In genomic region chr11:19789840-19790710, GRCh38 we compare ENCODE assay signal across 18 cellular contexts.
DNase-seq lines count a peak whose midpoint lies in the region; ATAC-seq, FAIRE-seq and TF ChIP-seq lines count a peak whose summit lies in the region.
"Had no signal": no experiment of that assay in that cellular context is flagged by ENCODE, and none has a peak within 500 bp of the region (broad histone marks: within the 10 kb centered on the region; RNA-seq: fewer than 3 reads in every experiment).

No MANE protein-coding gene starts in this region.

- H3K4me1 ChIP-seq in smooth muscle cell (ENCODE audit: low read depth) = peaks cover 8% of the 10 kb centered on the region

- peak overlapping the region; percentile 75 for H3K4me2 ChIP-seq in smooth muscle cell

- 18% methylated on average over 10 of the region's 10 CpGs for WGBS in smooth muscle cell (ENCODE audit: low lambda C conversion rate)

- no peak for TF ChIP-seq CTCF in smooth muscle cell (IDR thresholded peaks at IDR 0.05; ENCODE audit: borderline replicate concordance, insufficient read depth, poor library complexity, severe bottlenecking)

- peaks cover 29% of the 10 kb centered on the region for H3F3A ChIP-seq in smooth muscle cell (ENCODE audit: low read depth)

- H3K27me3 ChIP-seq in smooth muscle cell (ENCODE audit: low read depth) = no peaks in the 10 kb centered on the region
- H3K27me3 ChIP-seq: tibial artery had no signal

- H3K9me3 ChIP-seq in smooth muscle cell (replicated peaks; ENCODE audit: low read depth) = no peaks in the 10 kb centered on the region
- H3K9me3 ChIP-seq: tibial artery had no signal

- H3K27ac ChIP-seq in smooth muscle cell (ENCODE audit: low read depth) = peak overlapping the region; percentile 48

- peaks cover 24% of the 10 kb centered on the region for H3K79me2 ChIP-seq in smooth muscle cell (ENCODE audit: low read depth)

- no peak overlapping the region for H3K4me3 ChIP-seq in smooth muscle cell
- H3K4me3 ChIP-seq: tibial artery had no signal

- H3K9ac ChIP-seq in smooth muscle cell (ENCODE audit: low read depth) = no peak overlapping the region

- in situ Hi-C loops in G401 (cut with HindIII; ENCODE audit: low sequenced_read_pairs) = no loop called here

- ATAC-seq in left lobe of liver = peak; percentile 29
- ATAC-seq: PC-3 had no signal

- no peak for FAIRE-seq in urothelium cell line (lab: Jason Lieb, UNC)
- FAIRE-seq: frontal cortex had no signal

- no peaks in the 10 kb centered on the region for H3K36me3 ChIP-seq in smooth muscle cell (ENCODE audit: low read depth)

- peak overlapping the region; percentile 64 for H2AFZ ChIP-seq in smooth muscle cell (ENCODE audit: low read depth)

- DNase-seq in GM04503 (ENCODE audit: low read depth) = peak; percentile 91
- peak; percentile 55 for DNase-seq in astrocyte of the hippocampus (ENCODE audit: low read depth, low spot score)
- DNase-seq in left lobe of liver (ENCODE audit: low spot score) = peak; percentile 49
- DNase-seq in smooth muscle cell (lab: John Stamatoyannopoulos, UW; ENCODE audit: unreplicated experiment) = no peak
- no peak for DNase-seq in NCI-H187 (lab: John Stamatoyannopoulos, UW)
- DNase-seq in HCEC 1CT = no peak
- no peak for DNase-seq in G401 (ENCODE audit: low spot score)
- no peak for DNase-seq in urothelium cell line (ENCODE audit: low spot score)
- DNase-seq: activated CD8-positive, alpha-beta memory T cell treated with anti-CD3 and anti-CD28 coated beads for 24 hours; activated effector memory CD4-positive, alpha-beta T cell treated with anti-CD3 and anti-CD28 coated beads, Interleukin-2, amount 50 U/mL, for 16 hours; CD8-positive, alpha-beta memory T cell; GDM1; NCI-H1417; NCI-H446 treated with DMSO at 0.1 percent for 48 hours; PC-3; posterior cingulate gyrus; tibial artery had no signal

- H4K20me1 ChIP-seq in smooth muscle cell (ENCODE audit: low read depth) = no peaks in the 10 kb centered on the region

Comparison
In these comparisons a context has a peak if more than half of its experiments do, and no peak if none do; other contexts are left out.
1. DNase-seq: peak in GM04503 (single experiment), astrocyte of the hippocampus (single experiment) and left lobe of liver (single experiment); none in smooth muscle cell (single experiment), NCI-H187 (0 of 2), HCEC 1CT (single experiment), G401 (single experiment) and urothelium cell line (single experiment).